ENCODE assay signal across 1 cellular context in genomic region chr1:213051127-213051880, GRCh38.
A peak's percentile ranks its signal among the peaks of the same experiment; 100 is the strongest.
TF ChIP-seq lines count a peak whose summit lies in the region.

Gene RPS6KC1, plus strand, starts transcription at chr1:213051241. Its CDS starts 164 bp downstream, at chr1:213051405.

TF ChIP-seq in HEK293, 187 proteins besides CTCF, POLR2A, EP300 and RAD21 (continued from another document and continues in another):
- TF ChIP-seq BCL6B (tag by site-specific recombination; IDR thresholded peaks at IDR 0.05): no peak
- TF ChIP-seq HOXA7 (CRISPR knock-in tag; IDR thresholded peaks at IDR 0.05; ENCODE audit: borderline replicate concordance): no peak
- TF ChIP-seq ZNF174 (tag by site-specific recombination; IDR thresholded peaks at IDR 0.05): no peak
- TF ChIP-seq TSHZ1 (tag by site-specific recombination; IDR thresholded peaks at IDR 0.05; ENCODE audit: borderline replicate concordance): no peak
- no peak for TF ChIP-seq ZNF184 (tag by site-specific recombination; IDR thresholded peaks at IDR 0.05)
- TF ChIP-seq ZXDB (tag by site-specific recombination; IDR thresholded peaks at IDR 0.05): no peak; the same call in 1 of the 2 replicates
- no peak for TF ChIP-seq ZNF112 (tag by site-specific recombination; IDR thresholded peaks at IDR 0.05)
- TF ChIP-seq MZF1 (tag by site-specific recombination; IDR thresholded peaks at IDR 0.05; ENCODE audit: borderline replicate concordance): no peak
- TF ChIP-seq RBAK (tag by site-specific recombination; IDR thresholded peaks at IDR 0.05): no peak
- TF ChIP-seq ZNF16 (tag by site-specific recombination; IDR thresholded peaks at IDR 0.05; ENCODE audit: low read depth): no peak
- TF ChIP-seq ZNF555 (tag by site-specific recombination; conservative IDR thresholded peaks at IDR 0.05): no peak
- no peak for TF ChIP-seq ZNF132 (tag by site-specific recombination; IDR thresholded peaks at IDR 0.05; ENCODE audit: borderline replicate concordance)
- no peak for TF ChIP-seq ZIC2 (tag by site-specific recombination; IDR thresholded peaks at IDR 0.05)
- no peak for TF ChIP-seq ZNF274 (IDR thresholded peaks at IDR 0.05; ENCODE audit: low read length)
- no peak for TF ChIP-seq ZNF274 (tag by site-specific recombination; IDR thresholded peaks at IDR 0.05; ENCODE audit: borderline replicate concordance)
- peak; percentile 32; the same call in 1 of the 2 replicates for TF ChIP-seq ZNF449 (tag by site-specific recombination; IDR thresholded peaks at IDR 0.05)
- TF ChIP-seq SCRT1 (tag by site-specific recombination; IDR thresholded peaks at IDR 0.05; ENCODE audit: borderline replicate concordance): no peak
- 0 out of 2 replicates have a peak, but pooled peaks have one; percentile 30 for TF ChIP-seq SCRT2 (tag by site-specific recombination; IDR thresholded peaks at IDR 0.05)
- no peak for TF ChIP-seq ZNF768 (tag by site-specific recombination; IDR thresholded peaks at IDR 0.05)
- TF ChIP-seq ZNF704 (tag by site-specific recombination; IDR thresholded peaks at IDR 0.05): no peak
- TF ChIP-seq KLF8 (tag by site-specific recombination; IDR thresholded peaks at IDR 0.05): no peak; the same call in 1 of the 2 replicates
- peak; percentile 65; the same call in 1 of the 2 replicates for TF ChIP-seq ZBTB17 (tag by site-specific recombination; IDR thresholded peaks at IDR 0.05)
- TF ChIP-seq YY1 (tag by site-specific recombination; IDR thresholded peaks at IDR 0.05): 0 out of 2 replicates have a peak, but pooled peaks have one; percentile 25
- TF ChIP-seq ZNF529 (tag by site-specific recombination; IDR thresholded peaks at IDR 0.05; ENCODE audit: insufficient replicate concordance): no peak
- TF ChIP-seq ZNF366 (tag by site-specific recombination; conservative IDR thresholded peaks at IDR 0.05): 0 out of 2 replicates have a peak, but pooled peaks have one; percentile 13
- TF ChIP-seq ZNF777 (tag by site-specific recombination; IDR thresholded peaks at IDR 0.05; ENCODE audit: borderline replicate concordance): no peak
- no peak for TF ChIP-seq ZNF621 (tag by site-specific recombination; IDR thresholded peaks at IDR 0.05)
- no peak for TF ChIP-seq ZNF791 (tag by site-specific recombination; IDR thresholded peaks at IDR 0.05)
- peak; percentile 93 for TF ChIP-seq ZBTB11 (tag by site-specific recombination; conservative IDR thresholded peaks at IDR 0.05; ENCODE audit: low read depth)
- no peak for TF ChIP-seq ZNF24 (tag by site-specific recombination; IDR thresholded peaks at IDR 0.05)
- TF ChIP-seq ELK4 (IDR thresholded peaks at IDR 0.05; ENCODE audit: borderline replicate concordance, low read depth, low read length): no peak
- TF ChIP-seq ZNF350 (tag by site-specific recombination; IDR thresholded peaks at IDR 0.05): no peak
- no peak for TF ChIP-seq INSM2 (tag by site-specific recombination; IDR thresholded peaks at IDR 0.05)
- no peak for TF ChIP-seq ZNF473 (tag by site-specific recombination; IDR thresholded peaks at IDR 0.05)
- 0 out of 2 replicates have a peak, but pooled peaks have one; percentile 38 for TF ChIP-seq ZNF792 (tag by site-specific recombination; IDR thresholded peaks at IDR 0.05)
- TF ChIP-seq ZFP69B (tag by site-specific recombination; IDR thresholded peaks at IDR 0.05): no peak
- no peak for TF ChIP-seq ZNF114 (tag by site-specific recombination; IDR thresholded peaks at IDR 0.05)
- no peak for TF ChIP-seq ZNF155 (tag by site-specific recombination; IDR thresholded peaks at IDR 0.05)
- no peak for TF ChIP-seq ZSCAN23 (tag by site-specific recombination; IDR thresholded peaks at IDR 0.05)
- no peak for TF ChIP-seq AEBP2 (tag by site-specific recombination; IDR thresholded peaks at IDR 0.05; ENCODE audit: borderline replicate concordance)
- TF ChIP-seq ZNF121 (tag by site-specific recombination; IDR thresholded peaks at IDR 0.05): no peak
- no peak for TF ChIP-seq IKZF3 (tag by site-specific recombination; IDR thresholded peaks at IDR 0.05)
- no peak for TF ChIP-seq GLI2 (tag by site-specific recombination; IDR thresholded peaks at IDR 0.05; ENCODE audit: borderline replicate concordance, low read depth)
- peak; percentile 74 for TF ChIP-seq ZNF600 (tag by site-specific recombination; IDR thresholded peaks at IDR 0.05)
- no peak for TF ChIP-seq ZNF701 (tag by site-specific recombination; IDR thresholded peaks at IDR 0.05)
- TF ChIP-seq ZBTB44 (tag by site-specific recombination; IDR thresholded peaks at IDR 0.05): no peak
- no peak for TF ChIP-seq ZNF707 (tag by site-specific recombination; IDR thresholded peaks at IDR 0.05)
- TF ChIP-seq ZNF626 (tag by site-specific recombination; IDR thresholded peaks at IDR 0.05): no peak
